Comparison of ENCODE assay signal across 1 cellular context in the genomic region with DNA sequence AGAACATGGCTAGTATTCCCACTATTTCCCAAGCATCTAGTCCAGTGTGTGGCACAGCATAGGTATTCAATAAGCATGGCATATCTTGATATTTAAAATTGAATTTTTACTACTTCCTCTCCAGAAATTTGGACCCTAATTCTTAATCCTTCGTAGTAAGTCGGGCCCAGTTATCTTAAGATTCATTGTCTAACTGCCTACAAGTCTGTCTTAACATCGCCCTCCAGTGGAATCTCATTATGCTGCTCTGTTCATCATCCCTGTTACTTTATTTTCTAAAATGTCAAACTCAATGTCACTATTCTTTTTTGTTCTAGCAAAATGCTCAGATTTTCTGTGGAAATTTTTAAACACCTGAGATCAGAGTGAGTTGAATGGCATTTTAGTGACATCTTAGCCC.
TF ChIP-seq lines count a peak whose summit lies in the region.

No MANE protein-coding gene starts in this region.

TF ChIP-seq in liver, 16 proteins besides CTCF, POLR2A, EP300 and RAD21 (continued from another document):
- TF ChIP-seq ZBTB33 (IDR thresholded peaks at IDR 0.05) (no peak), HNF4A (conservative IDR thresholded peaks at IDR 0.05) (no peak)
